ENCODE assay signal across 8 cellular contexts in the genomic region with DNA sequence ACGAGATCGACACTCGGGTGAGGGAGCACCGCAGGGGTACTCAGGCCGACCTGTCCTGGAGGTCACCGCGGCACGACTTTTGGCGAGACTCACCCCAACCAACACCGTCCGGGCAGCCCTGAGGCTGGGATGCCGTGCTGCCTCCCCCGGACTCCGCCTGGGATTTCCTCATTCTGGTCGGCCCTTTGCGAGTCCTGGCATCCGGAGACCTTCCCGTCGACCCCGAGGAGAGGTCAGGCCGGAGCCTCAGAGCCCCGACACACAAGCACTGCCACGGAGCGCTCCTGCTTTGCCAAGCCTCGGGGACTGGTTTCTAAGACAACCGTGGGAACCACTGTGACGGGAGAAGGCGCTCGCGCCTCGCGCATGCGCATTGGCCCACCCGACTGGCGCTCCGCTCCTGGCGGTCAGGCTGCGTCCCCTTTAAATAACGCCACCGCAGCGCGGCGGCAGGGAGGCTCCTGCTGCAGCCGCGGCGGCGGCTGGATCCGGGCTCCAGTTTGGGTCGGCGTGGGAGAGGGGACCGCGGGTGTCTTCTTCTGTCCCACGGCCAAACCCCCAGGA.
DNase-seq lines count a peak whose midpoint lies in the region; ATAC-seq and TF ChIP-seq lines count a peak whose summit lies in the region.
"Not testable (repeated sequence)": the region's sequence is repeated elsewhere in the genome, so short reads cannot be mapped to it uniquely, and the experiment has no call there.

No MANE protein-coding gene starts in this region.

- not testable (repeated sequence) for H3K9me3 Mint-ChIP-seq in osteocyte (ENCODE audit: unreplicated experiment)

- TF ChIP-seq POLR2A in heart left ventricle (IDR thresholded peaks at IDR 0.05): peak in 1 of 2 donors; percentile 20

- WGBS in heart left ventricle, 4 donors: 1% methylated on average over 18 to 53 of the region's 53 CpGs

- peak; percentile 57 for ATAC-seq in HG02798 (IDR thresholded peaks at IDR 0.05; ENCODE audit: poor library complexity, unreplicated experiment)
- peak in 3 of 4 donors; percentile 50 to 56 (median 52) for ATAC-seq in heart left ventricle

- H3K36me3 ChIP-seq in heart left ventricle; stomach smooth muscle (ENCODE audit: control insufficient read depth in 2 of 2, insufficient read depth in 2 of 2, low read length in 2 of 2): not testable (repeated sequence)

- TF ChIP-seq CTCF in heart left ventricle (IDR thresholded peaks at IDR 0.05): peak in 4 of 12 donors; percentile 25 to 40 (median 36)
- TF ChIP-seq CTCF in osteocyte (IDR thresholded peaks at IDR 0.05): peak; percentile 21

- H3K9me3 ChIP-seq in heart left ventricle; stomach smooth muscle (ENCODE audit: control insufficient read depth in 2 of 2, low read length in 2 of 2): not testable (repeated sequence)

- peak overlapping the region in 5 of 12 donors; percentile 17 to 64 (median 52) for H3K27ac ChIP-seq in heart left ventricle
- not testable (repeated sequence) for H3K27ac ChIP-seq in stomach smooth muscle (ENCODE audit: low read length)

- peaks cover 0 to 27% (median 0%) of the 10 kb centered on the region in 9 donors for H3K27me3 ChIP-seq in heart left ventricle
- not testable (repeated sequence) for H3K27me3 ChIP-seq in stomach smooth muscle (ENCODE audit: control insufficient read depth in 1 of 2, insufficient read depth in 2 of 2, low read length in 2 of 2)

- peaks cover 23% of the 10 kb centered on the region for H3K4me1 Mint-ChIP-seq in osteocyte (ENCODE audit: unreplicated experiment)

- not testable (repeated sequence) for H3K27me3 Mint-ChIP-seq in osteocyte (ENCODE audit: unreplicated experiment)

- not testable (repeated sequence) for H3K36me3 Mint-ChIP-seq in osteocyte (ENCODE audit: unreplicated experiment)

- H3K4me1 ChIP-seq in heart left ventricle: peaks cover 0 to 66% (median 29%) of the 10 kb centered on the region in 12 donors
- peaks cover 51% of the 10 kb centered on the region for H3K4me1 ChIP-seq in stomach smooth muscle (ENCODE audit: control insufficient read depth, insufficient read depth, low read length)

- H3K4me3 Mint-ChIP-seq in osteocyte (ENCODE audit: unreplicated experiment): peak overlapping the region; percentile 76

- H3K4me3 ChIP-seq in heart left ventricle (peak overlapping the region; percentile 25 to 73 (median 56)), stomach smooth muscle (ENCODE audit: low read length in 2 of 2) (peak overlapping the region; percentile 66 to 72)

- H3K9ac ChIP-seq in stomach smooth muscle (ENCODE audit: low read length in 2 of 2): not testable (repeated sequence)

- peak overlapping the region; percentile 47 for H3K27ac Mint-ChIP-seq in osteocyte (ENCODE audit: unreplicated experiment)

- DNase-seq in EL: peak; percentile 88
- DNase-seq in NCI-H2107 (lab: John Stamatoyannopoulos, UW): peak; percentile 34
- DNase-seq in T-helper 9 cell: peak; percentile 56
- peak; percentile 55 for DNase-seq in amniotic epithelial cell (ENCODE audit: low read depth)
- peak; percentile 91 to 97 (median 92) for DNase-seq in heart left ventricle
- peak; percentile 97 for DNase-seq in osteocyte (ENCODE audit: extremely low spot score, unreplicated experiment)

- intact Hi-C loops in heart left ventricle (cut with DNase I): not testable (repeated sequence)

Comparison
In these comparisons a context has a peak if more than half of its experiments do, and no peak if none do; other contexts are left out.
1. DNase-seq: peak in every context shown above with its lines; median percentile 97 in osteocyte; 92 in heart left ventricle; 88 in EL; 56 in T-helper 9 cell; 55 in amniotic epithelial cell; 34 in NCI-H2107.